ENCODE assay signal across 20 cellular contexts in genomic region chr3:58235970-58236369, GRCh38. TPM values are rescaled to one million over a fixed set of nuclear protein-coding genes. Genes with fewer than 3 reads are reported as not detected.
DNase-seq lines count a peak whose midpoint lies in the region; ATAC-seq and TF ChIP-seq lines count a peak whose summit lies in the region.
"Had no signal": no experiment of that assay in that cellular context is flagged by ENCODE, and none has a peak within 500 bp of the region (broad histone marks: within the 10 kb centered on the region; RNA-seq: fewer than 3 reads in every experiment).

No MANE protein-coding gene starts in this region.

- peaks cover 13% of the 10 kb centered on the region for H3K4me1 ChIP-seq in CD8-positive, alpha-beta memory T cell (ENCODE audit: insufficient read depth, low read length)
- H3K4me1 ChIP-seq in OCI-LY7 (ENCODE audit: insufficient read depth, low read length, poor library complexity, severe bottlenecking), result peaks cover 26% of the 10 kb centered on the region
- H3K4me1 ChIP-seq: BE2C had no signal

- peaks cover 0 to 6% (median 0%) of the 10 kb centered on the region in 3 donors for H3K36me3 Mint-ChIP-seq in CD8-positive, alpha-beta memory T cell
- H3K36me3 Mint-ChIP-seq in endothelial cell (ENCODE audit: low read depth, unreplicated experiment), result no peaks in the 10 kb centered on the region
- no peaks in the 10 kb centered on the region for H3K36me3 Mint-ChIP-seq in neural crest cell (ENCODE audit: low read depth)
- H3K36me3 Mint-ChIP-seq: activated naive CD8-positive, alpha-beta T cell treated with anti-CD3 and anti-CD28 coated beads for 36 hours had no signal

- peak overlapping the region in 3 of 8 donors; percentile 15 to 52 (median 33) for H3K27ac Mint-ChIP-seq in CD8-positive, alpha-beta memory T cell
- H3K27ac Mint-ChIP-seq in endothelial cell (ENCODE audit: unreplicated experiment) (no peak overlapping the region), neural crest cell (ENCODE audit: unreplicated experiment) (no peak overlapping the region)
- H3K27ac Mint-ChIP-seq: activated naive CD8-positive, alpha-beta T cell treated with anti-CD3 and anti-CD28 coated beads for 36 hours had no signal

- TF ChIP-seq CTCF in OCI-LY7 (conservative IDR thresholded peaks at IDR 0.05; ENCODE audit: low read length) (no peak), endothelial cell (IDR thresholded peaks at IDR 0.05; ENCODE audit: unreplicated experiment) (no peak), neural crest cell (conservative IDR thresholded peaks at IDR 0.05) (no peak)

- CTCF ChIA-PET in CD8-positive, alpha-beta memory T cell (lab: Charles Lee), result no interaction called here
- CTCF ChIA-PET in OCI-LY7 (lab: Charles Lee; ENCODE audit: unreplicated experiment), result no interaction called here

- H4K20me1 ChIP-seq in OCI-LY7 (ENCODE audit: insufficient read depth, low read length), result no peaks in the 10 kb centered on the region

- no peak for ATAC-seq in GM19452 (IDR thresholded peaks at IDR 0.05; ENCODE audit: unreplicated experiment)
- ATAC-seq: left lobe of liver had no signal

- no peaks in the 10 kb centered on the region for H3K79me2 ChIP-seq in OCI-LY7 (ENCODE audit: insufficient read depth, low read depth, low read length)

- H3K27ac ChIP-seq in CD8-positive, alpha-beta memory T cell (ENCODE audit: low read depth, low read length), result no peak overlapping the region
- no peak overlapping the region for H3K27ac ChIP-seq in OCI-LY7 (ENCODE audit: low read depth, low read length, poor library complexity, severe bottlenecking)
- H3K27ac ChIP-seq: brain microvascular endothelial cell had no signal

- H3K27me3 Mint-ChIP-seq in CD8-positive, alpha-beta memory T cell, result peaks cover 7 to 22% of the 10 kb centered on the region in 2 donors
- peaks cover 9% of the 10 kb centered on the region for H3K27me3 Mint-ChIP-seq in endothelial cell (ENCODE audit: unreplicated experiment)
- H3K27me3 Mint-ChIP-seq in neural crest cell (ENCODE audit: low read depth), result peaks cover 73% of the 10 kb centered on the region

- peaks cover 10 to 15% (median 13%) of the 10 kb centered on the region in 3 donors for H3K4me1 Mint-ChIP-seq in CD8-positive, alpha-beta memory T cell
- peaks cover 11% of the 10 kb centered on the region for H3K4me1 Mint-ChIP-seq in endothelial cell (ENCODE audit: unreplicated experiment)
- H3K4me1 Mint-ChIP-seq in neural crest cell, result peaks cover 7% of the 10 kb centered on the region

- DNase-seq in CD8-positive, alpha-beta memory T cell, result no peak
- no peak for DNase-seq in OCI-LY7 (ENCODE audit: low spot score)
- no peak for DNase-seq in endothelial cell (ENCODE audit: low spot score)
- DNase-seq in neural crest cell (ENCODE audit: low read depth, low spot score), result no peak
- DNase-seq in hypothalamus (lab: John Stamatoyannopoulos, UW), result no peak
- no peak for DNase-seq in GOT3 (lab: John Stamatoyannopoulos, UW)
- DNase-seq: activated CD4-positive, alpha-beta T cell treated with anti-CD3 and anti-CD28 coated beads, Interleukin-2, amount 10 ng/mL, durations not matched to agents 7 days and 5 days; activated naive CD8-positive, alpha-beta T cell treated with anti-CD3 and anti-CD28 coated beads for 36 hours; activated T-cell treated with anti-CD3 and anti-CD28 coated beads for 4 hours; BE2C; brain microvascular endothelial cell; DMS153; foreskin melanocyte; NCI-H1436; stimulated activated CD4-positive, alpha-beta T cell treated with anti-CD3 and anti-CD28 coated beads, Interleukin-2, amount 100 ng/mL, for 24 hours had no signal

- H3K4me3 Mint-ChIP-seq in CD8-positive, alpha-beta memory T cell, result peak overlapping the region; percentile 42 to 93 (median 89)
- H3K4me3 Mint-ChIP-seq in endothelial cell (ENCODE audit: unreplicated experiment) (peak overlapping the region; percentile 54), neural crest cell (peak overlapping the region; percentile 94)

- H3K36me3 ChIP-seq in CD8-positive, alpha-beta memory T cell (ENCODE audit: insufficient read depth, low read length), result no peaks in the 10 kb centered on the region
- no peaks in the 10 kb centered on the region for H3K36me3 ChIP-seq in OCI-LY7 (ENCODE audit: insufficient read depth, low read length)
- H3K36me3 ChIP-seq: BE2C, brain microvascular endothelial cell, vagina had no signal

- POLR2A ChIA-PET in CD8-positive, alpha-beta memory T cell (lab: Charles Lee), result interaction anchor here (0.6 kb wide), 1 partner anchor 181 kb away, joined by 3 read pairs; no protein-coding TSS in a partner anchor
- POLR2A ChIA-PET in OCI-LY7 (lab: Charles Lee), result interaction anchor here (0.6 kb wide), 1 partner anchor 22 kb away, joined by 6 read pairs; no protein-coding TSS in a partner anchor

- H3K27me3 ChIP-seq in CD8-positive, alpha-beta memory T cell (ENCODE audit: insufficient read depth, low read length, poor library complexity, severe bottlenecking), result no peaks in the 10 kb centered on the region
- H3K27me3 ChIP-seq: BE2C, vagina had no signal

- H2AFZ ChIP-seq in OCI-LY7 (ENCODE audit: low read length), result peak overlapping the region; percentile 95; the same call in 1 of the 2 replicates

- intact Hi-C loops in OCI-LY7 (cut with micrococcal nuclease; ENCODE audit: unreplicated experiment), result loop anchor here (2.0 to 5.0 kb wide), 3 partner anchors 49 to 296 kb away; partner anchors contain the start of genes HTD2 and RPP14

- H3K9me3 Mint-ChIP-seq in CD8-positive, alpha-beta memory T cell, result no peaks in the 10 kb centered on the region
- H3K9me3 Mint-ChIP-seq in endothelial cell (ENCODE audit: unreplicated experiment) (no peaks in the 10 kb centered on the region), neural crest cell (no peaks in the 10 kb centered on the region)
- H3K9me3 Mint-ChIP-seq: activated CD4-positive, alpha-beta T cell treated with anti-CD3 and anti-CD28 coated beads, Interleukin-2, amount 10 ng/mL, durations not matched to agents 7 days and 5 days; activated naive CD8-positive, alpha-beta T cell treated with anti-CD3 and anti-CD28 coated beads for 36 hours had no signal

- no TSS peak for BruUV-seq in OCI-LY7 (replicated peaks; lab: Mats Ljungman, UMichigan)

- no peak overlapping the region for H3K4me3 ChIP-seq in CD8-positive, alpha-beta memory T cell (ENCODE audit: low read length)
- no peak overlapping the region for H3K4me3 ChIP-seq in OCI-LY7 (ENCODE audit: low read depth, low read length, poor library complexity, severe bottlenecking)

- no peaks in the 10 kb centered on the region for H3K9me2 ChIP-seq in OCI-LY7 (ENCODE audit: insufficient read depth, low read length)

- H3K4me2 ChIP-seq in OCI-LY7 (ENCODE audit: low read length), result no peak overlapping the region

- H3K9me3 ChIP-seq in CD8-positive, alpha-beta memory T cell (ENCODE audit: low read length), result no peaks in the 10 kb centered on the region
- H3K9me3 ChIP-seq in OCI-LY7 (ENCODE audit: low read length), result no peaks in the 10 kb centered on the region
- H3K9me3 ChIP-seq: BE2C, vagina had no signal

RNA-seq across cellular contexts. Expression of gene ABHD6, which starts 1.6 kb away (rescaled TPM):
- 1 to 10 TPM; 6.6 to 7.1 TPM for total RNA-seq in CD8-positive, alpha-beta memory T cell
- polyA plus RNA-seq in CD8-positive, alpha-beta memory T cell, result 10.6 TPM
- 5.8 TPM in 2 replicates for total RNA-seq in OCI-LY7 (2014; rRNA removed; shearing (Covaris generic))
- total RNA-seq in OCI-LY7 (2022) (8.9 and 10.7 TPM in 2 replicates), endothelial cell (ENCODE audit: unreplicated experiment) (3.0 TPM), neural crest cell (5.5 and 7.3 TPM in 2 replicates)

RNA-seq across cellular contexts. Expression of gene DNASE1L3, which starts 25.2 kb away (rescaled TPM):
- not detected for total RNA-seq in CD8-positive, alpha-beta memory T cell
- not detected for polyA plus RNA-seq in CD8-positive, alpha-beta memory T cell
- not detected in 2 replicates for total RNA-seq in OCI-LY7 (2014; rRNA removed; shearing (Covaris generic))
- total RNA-seq in OCI-LY7 (2022), result 0.61 and 1.3 TPM in 2 replicates
- total RNA-seq in endothelial cell (ENCODE audit: unreplicated experiment), result 1.6 TPM
- total RNA-seq in neural crest cell, result not detected in 2 replicates
- total RNA-seq: activated CD4-positive, alpha-beta T cell treated with anti-CD3 and anti-CD28 coated beads, Interleukin-2, amount 10 ng/mL, durations not matched to agents 7 days and 5 days; activated naive CD8-positive, alpha-beta T cell treated with anti-CD3 and anti-CD28 coated beads for 36 hours; epithelial cell of proximal tubule; RPMI7951 had no signal
